ENCODE assay signal across 28 cellular contexts in genomic region chr17:6043405-6043804, GRCh38. TPM values are rescaled to one million over a fixed set of nuclear protein-coding genes. Genes with fewer than 3 reads are reported as not detected.
"Had no signal": no experiment of that assay in that cellular context is flagged by ENCODE, and none has a peak within 500 bp of the region (broad histone marks: within the 10 kb centered on the region; RNA-seq: fewer than 3 reads in every experiment).

No MANE protein-coding gene starts in this region.

- ATAC-seq: activated CD4-positive, alpha-beta T cell treated with anti-CD3 and anti-CD28 coated beads for 36 hours; activated T-cell treated with anti-CD3 and anti-CD28 coated beads, Interleukin-2, amount 50 U/mL, for 72 hours; activated T-helper 17 cell treated with anti-CD3 and anti-CD28 coated beads, Interleukin-2, amount 50 U/mL, for 72 hours had no signal

- H3K36me3 ChIP-seq: brain microvascular endothelial cell, esophagus squamous epithelium had no signal

- H3K9me3 ChIP-seq: esophagus squamous epithelium had no signal

- H3K27ac ChIP-seq: brain microvascular endothelial cell, epithelial cell of prostate, esophagus squamous epithelium had no signal

- H3K4me3 ChIP-seq: esophagus squamous epithelium had no signal

- H3K27me3 ChIP-seq: brain microvascular endothelial cell had no signal

- DNase-seq: activated CD4-positive, alpha-beta memory T cell treated with anti-CD3 and anti-CD28 coated beads, Interleukin-2, amount 10 ng/mL, durations not matched to agents 7 days and 5 days; activated CD4-positive, alpha-beta T cell treated with anti-CD3 and anti-CD28 coated beads for 36 hours; activated CD4-positive, alpha-beta T cell treated with anti-CD3 and anti-CD28 coated beads, Interleukin-2, amount 10 ng/mL, durations not matched to agents 7 days and 5 days; activated CD4-positive, alpha-beta T cell treated with anti-CD3 and anti-CD28 coated beads, Interleukin-2, amount 50 U/mL, for 4 hours; activated CD4-positive, CD25-positive, alpha-beta regulatory T cell; activated CD4-positive, CD25-positive, alpha-beta regulatory T cell treated with anti-CD3 and anti-CD28 coated beads, Interleukin-2, amount 50 U/mL, for 72 hours; activated CD8-positive, alpha-beta memory T cell treated with anti-CD3 and anti-CD28 coated beads, Interleukin-2, amount 50 U/mL, for 48 hours; activated effector memory CD4-positive, alpha-beta T cell treated with Interleukin-2 at 50 U/mL for 16 hours; activated gamma-delta T cell treated with Interleukin-2 at 50 U/mL for 16 hours; activated naive CD4-positive, alpha-beta T cell treated with anti-CD3 and anti-CD28 coated beads, Interleukin-2, amount 50 U/mL, for 16 hours; activated naive CD4-positive, alpha-beta T cell treated with Interleukin-2 at 50 U/mL for 16 hours; activated T-cell treated with anti-CD3 and anti-CD28 coated beads for 4 hours; activated T-cell treated with anti-CD3 and anti-CD28 coated beads, Interleukin-2, amount 50 U/mL, for 24 hours; activated T-cell treated with anti-CD3 and anti-CD28 coated beads, Interleukin-2, amount 50 U/mL, for 72 hours; amniotic stem cell; anterior cingulate cortex; brain microvascular endothelial cell; caudate nucleus; cortex of kidney; dermis blood vessel endothelial cell; effector CD8-positive, alpha-beta T cell; esophagus squamous epithelium; foreskin fibroblast; head of caudate nucleus; T-helper 2 cell had no signal

RNA-seq across cellular contexts. Expression of gene WSCD1, which starts 26.8 kb away (rescaled TPM):
- total RNA-seq: activated CD4-positive, alpha-beta memory T cell treated with anti-CD3 and anti-CD28 coated beads, Interleukin-2, amount 10 ng/mL, durations not matched to agents 7 days and 5 days; activated CD4-positive, alpha-beta T cell treated with anti-CD3 and anti-CD28 coated beads, Interleukin-2, amount 10 ng/mL, durations not matched to agents 7 days and 5 days; activated T-helper 17 cell treated with anti-CD3 and anti-CD28 coated beads, Interleukin-2, amount 50 U/mL, for 72 hours; T-helper 1 cell treated with Interleukin-12 subunit alpha and Interleukin-12 subunit beta and Interleukin-4 antibody, amounts not matched to agents 30 ng/mL and 1 ng/mL, for 36 hours had no signal
